In genomic region chr19:42850981-42851717, GRCh38 we compare ENCODE assay signal across 10 cellular contexts. TPM values are rescaled to one million over a fixed set of nuclear protein-coding genes. Genes with fewer than 3 reads are reported as not detected.
DNase-seq lines count a peak whose midpoint lies in the region; ATAC-seq, FAIRE-seq and TF ChIP-seq lines count a peak whose summit lies in the region.
"Had no signal": no experiment of that assay in that cellular context is flagged by ENCODE, and none has a peak within 500 bp of the region (broad histone marks: within the 10 kb centered on the region; RNA-seq: fewer than 3 reads in every experiment).

No MANE protein-coding gene starts in this region.

- peaks cover 18% of the 10 kb centered on the region for H3K4me1 ChIP-seq in fibroblast of lung (ENCODE audit: control insufficient read depth, extremely low read depth, insufficient read depth, low read length)
- H3K4me1 ChIP-seq in rectal smooth muscle tissue (ENCODE audit: control insufficient read depth, insufficient read depth, low read length) = no peaks in the 10 kb centered on the region

- no peaks in the 10 kb centered on the region for H3K4me1 Mint-ChIP-seq in mesothelial cell of epicardium
- H3K4me1 Mint-ChIP-seq: nephron had no signal

- FAIRE-seq in GM12892 (lab: Jason Lieb, UNC) = no peak

- DNase-seq in ELR (ENCODE audit: low read depth) = peak; percentile 97
- DNase-seq in fibroblast of lung (ENCODE audit: low read depth in 2 of 2) = peak; percentile 62 to 98
- DNase-seq in mesothelial cell of epicardium (ENCODE audit: low spot score in 2 of 2, unreplicated experiment in 2 of 2) = no peak
- no peak for DNase-seq in GM12892 (ENCODE audit: insufficient read length)
- DNase-seq: effector memory CD8-positive, alpha-beta T cell had no signal

- H3K27me3 Mint-ChIP-seq in mesothelial cell of epicardium (ENCODE audit: low read depth) = no peaks in the 10 kb centered on the region

- no peaks in the 10 kb centered on the region for H3K36me3 ChIP-seq in fibroblast of lung (ENCODE audit: control insufficient read depth, insufficient read depth, low read length)
- no peaks in the 10 kb centered on the region for H3K36me3 ChIP-seq in rectal smooth muscle tissue (ENCODE audit: control insufficient read depth, insufficient read depth, low read length)

- no peak overlapping the region for H2AFZ ChIP-seq in fibroblast of lung (ENCODE audit: low read length)

- no peak overlapping the region for H3K4me3 ChIP-seq in fibroblast of lung (replicated peaks in 1 of 4; ENCODE audit: control extremely low read depth in 1 of 4, insufficient read depth in 1 of 4, low read depth in 3 of 4, low read length in 4 of 4)
- no peak overlapping the region for H3K4me3 ChIP-seq in rectal smooth muscle tissue (ENCODE audit: low read length)

- no peaks in the 10 kb centered on the region for H4K20me1 ChIP-seq in fibroblast of lung (ENCODE audit: control insufficient read depth, extremely low read depth, insufficient read depth, low read length)

- TF ChIP-seq CTCF in fibroblast of lung (conservative IDR thresholded peaks at IDR 0.05 in 1 of 2, IDR thresholded peaks at IDR 0.05 in 1 of 2; ENCODE audit: low read depth in 1 of 2, low read length in 2 of 2) (no peak), mesothelial cell of epicardium (IDR thresholded peaks at IDR 0.05; ENCODE audit: unreplicated experiment) (no peak)

- no peak overlapping the region for H3K27ac Mint-ChIP-seq in mesothelial cell of epicardium
- H3K27ac Mint-ChIP-seq: effector memory CD8-positive, alpha-beta T cell; nephron had no signal

- H3K36me3 Mint-ChIP-seq in mesothelial cell of epicardium = peaks cover 4% of the 10 kb centered on the region

- peak overlapping the region; percentile 29 for H3K27ac ChIP-seq in fibroblast of lung (ENCODE audit: insufficient read depth, low read length)
- H3K27ac ChIP-seq in rectal smooth muscle tissue (ENCODE audit: low read depth, low read length) = peak overlapping the region; percentile 58

- H3K4me2 ChIP-seq in fibroblast of lung (ENCODE audit: extremely low read depth, insufficient read depth, low read length) = no peak overlapping the region

- peak; percentile 95 for ATAC-seq in SK-N-SH treated with all-trans-retinoic acid at 6 μM for 48 hours
- ATAC-seq in GM18907 (IDR thresholded peaks at IDR 0.05; ENCODE audit: unreplicated experiment) = no peak
- ATAC-seq in GM21529 (IDR thresholded peaks at IDR 0.05; ENCODE audit: unreplicated experiment) = no peak
- ATAC-seq: effector memory CD8-positive, alpha-beta T cell had no signal

- no peaks in the 10 kb centered on the region for H3K9me3 ChIP-seq in fibroblast of lung (ENCODE audit: control insufficient read depth, insufficient read depth, low read depth, low read length)

- TF ChIP-seq POLR2A in GM12892 (IDR thresholded peaks at IDR 0.05; ENCODE audit: low read depth, low read length) = no peak

- H3K27me3 ChIP-seq in fibroblast of lung (ENCODE audit: control insufficient read depth, insufficient read depth, low read length) (no peaks in the 10 kb centered on the region), rectal smooth muscle tissue (ENCODE audit: control insufficient read depth, insufficient read depth, low read length) (no peaks in the 10 kb centered on the region)

- no peaks in the 10 kb centered on the region for H3K79me2 ChIP-seq in fibroblast of lung (ENCODE audit: control insufficient read depth, insufficient read depth, low read length)

- H3K9me3 Mint-ChIP-seq in mesothelial cell of epicardium = peaks cover 60% of the 10 kb centered on the region
- H3K9me3 Mint-ChIP-seq: effector memory CD8-positive, alpha-beta T cell had no signal

- no peak overlapping the region for H3K9ac ChIP-seq in fibroblast of lung (ENCODE audit: insufficient read depth, low read length)
- no peak overlapping the region for H3K9ac ChIP-seq in rectal smooth muscle tissue (ENCODE audit: low read length)

- no peak overlapping the region for H3K4me3 Mint-ChIP-seq in mesothelial cell of epicardium
- H3K4me3 Mint-ChIP-seq: effector memory CD8-positive, alpha-beta T cell; nephron had no signal

TF ChIP-seq in SK-N-SH treated with all-trans-retinoic acid at 6 μM for 48 hours, 23 proteins besides CTCF, POLR2A, EP300 and RAD21:
- TF ChIP-seq CREB5 (CRISPR knock-in tag; IDR thresholded peaks at IDR 0.05; ENCODE audit: low read depth) = peak; percentile 26; the same call in 1 of the 2 replicates
- 0 out of 2 replicates have a peak, but pooled peaks have one; percentile 26 for TF ChIP-seq ZC3H10 (CRISPR knock-in tag; IDR thresholded peaks at IDR 0.05)
- no peak for TF ChIP-seq ZNF565 (CRISPR knock-in tag; conservative IDR thresholded peaks at IDR 0.05; ENCODE audit: low read depth)
- TF ChIP-seq ISL1 (CRISPR knock-in tag; IDR thresholded peaks at IDR 0.05) = peak; percentile 74
- TF ChIP-seq ZFP3 (CRISPR knock-in tag; IDR thresholded peaks at IDR 0.05) = 0 out of 2 replicates have a peak, but pooled peaks have one; percentile 9
- TF ChIP-seq GLIS3 (CRISPR knock-in tag; IDR thresholded peaks at IDR 0.05) = no peak
TF ChIP-seq in SK-N-SH treated with all-trans-retinoic acid at 6 μM for 48 hours: peak in this region for 4.

RNA-seq across cellular contexts. Expression of gene PSG1, which starts 28.4 kb away (rescaled TPM):
- total RNA-seq in fibroblast of lung (0.51 and 1.3 TPM in 2 replicates), mesothelial cell of epicardium (not detected in 3 replicates)
- 16.4 and 23.3 TPM in 2 replicates for polyA plus RNA-seq in fibroblast of lung
- 19.7 and 26.0 TPM in 2 replicates for polyA plus RNA-seq in fibroblast of lung (2012)
- 10.3 and 15.5 TPM in 2 replicates for polyA minus RNA-seq in fibroblast of lung (ENCODE audit: low replicate concordance)
- not detected for polyA plus RNA-seq in GM12892 (2012; ENCODE audit: missing spikeins)

Comparison
In these comparisons a context has a peak if more than half of its experiments do, and no peak if none do; other contexts are left out.
1. DNase-seq: peak in ELR (single experiment) and fibroblast of lung (2 of 2); none in mesothelial cell of epicardium (0 of 2) and GM12892 (single experiment).